11 cellular contexts compared by ENCODE assay signal in genomic region chr22:28440517-28441366, GRCh38.
DNase-seq lines count a peak whose midpoint lies in the region; ATAC-seq lines count a peak whose summit lies in the region.
"Had no signal": no experiment of that assay in that cellular context is flagged by ENCODE, and none has a peak within 500 bp of the region (broad histone marks: within the 10 kb centered on the region; RNA-seq: fewer than 3 reads in every experiment).

No MANE protein-coding gene starts in this region.

- no peak overlapping the region for H3K9ac ChIP-seq in skeletal muscle tissue (ENCODE audit: low read depth in 1 of 3, low read length in 3 of 3)

- H3K4me3 ChIP-seq in skeletal muscle tissue (ENCODE audit: low read length in 3 of 3), result peak overlapping the region in 1 of 3 donors; percentile 84

- H3K27ac ChIP-seq in skeletal muscle tissue (ENCODE audit: low read depth, low read length), result peak overlapping the region; percentile 19
- H3K27ac ChIP-seq: neutrophil, VCaP had no signal

- peaks cover 24 to 38% (median 27%) of the 10 kb centered on the region in 3 donors for H3K4me1 ChIP-seq in skeletal muscle tissue (ENCODE audit: control insufficient read depth in 3 of 3, insufficient read depth in 3 of 3, low read length in 3 of 3)

- DNase-seq in EL (peak; percentile 23), SK-MEL-5 (ENCODE audit: low read depth, low spot score) (peak; percentile 35), foreskin melanocyte (peak; percentile 54), NCI-H510A treated with DMSO at 0.1 percent for 48 hours (lab: John Stamatoyannopoulos, UW) (no peak), NK-92 (lab: John Stamatoyannopoulos, UW; ENCODE audit: unreplicated experiment) (no peak), ecto neural progenitor cell (ENCODE audit: low spot score) (no peak)
- DNase-seq: activated naive CD4-positive, alpha-beta T cell treated with anti-CD3 and anti-CD28 coated beads, Interleukin-2, amount 50 U/mL, for 16 hours had no signal

- no peaks in the 10 kb centered on the region for H3K9me3 ChIP-seq in skeletal muscle tissue (ENCODE audit: control insufficient read depth in 3 of 3, low read length in 3 of 3)
- H3K9me3 ChIP-seq: neutrophil had no signal

- no peaks in the 10 kb centered on the region for H3K27me3 ChIP-seq in skeletal muscle tissue (ENCODE audit: control insufficient read depth in 3 of 3, insufficient read depth in 3 of 3, low read length in 3 of 3)

- in situ Hi-C loops in SK-MEL-5 (cut with HindIII; ENCODE audit: low pct_unique_long_range_greater_than_20kb, low sequenced_read_pairs), result no loop called here

- no peak for ATAC-seq in HG03139 (IDR thresholded peaks at IDR 0.05; ENCODE audit: unreplicated experiment)

- no peaks in the 10 kb centered on the region for H3K36me3 ChIP-seq in skeletal muscle tissue (ENCODE audit: control insufficient read depth in 3 of 3, insufficient read depth in 3 of 3, low read length in 3 of 3)
- H3K36me3 ChIP-seq: neutrophil had no signal

Comparison
In these comparisons a context has a peak if more than half of its experiments do, and no peak if none do; other contexts are left out.
1. DNase-seq: peak in EL (single experiment), SK-MEL-5 (single experiment) and foreskin melanocyte (single experiment); none in NCI-H510A treated with DMSO at 0.1 percent for 48 hours (single experiment), NK-92 (single experiment) and ecto neural progenitor cell (single experiment).